In the genomic region with DNA sequence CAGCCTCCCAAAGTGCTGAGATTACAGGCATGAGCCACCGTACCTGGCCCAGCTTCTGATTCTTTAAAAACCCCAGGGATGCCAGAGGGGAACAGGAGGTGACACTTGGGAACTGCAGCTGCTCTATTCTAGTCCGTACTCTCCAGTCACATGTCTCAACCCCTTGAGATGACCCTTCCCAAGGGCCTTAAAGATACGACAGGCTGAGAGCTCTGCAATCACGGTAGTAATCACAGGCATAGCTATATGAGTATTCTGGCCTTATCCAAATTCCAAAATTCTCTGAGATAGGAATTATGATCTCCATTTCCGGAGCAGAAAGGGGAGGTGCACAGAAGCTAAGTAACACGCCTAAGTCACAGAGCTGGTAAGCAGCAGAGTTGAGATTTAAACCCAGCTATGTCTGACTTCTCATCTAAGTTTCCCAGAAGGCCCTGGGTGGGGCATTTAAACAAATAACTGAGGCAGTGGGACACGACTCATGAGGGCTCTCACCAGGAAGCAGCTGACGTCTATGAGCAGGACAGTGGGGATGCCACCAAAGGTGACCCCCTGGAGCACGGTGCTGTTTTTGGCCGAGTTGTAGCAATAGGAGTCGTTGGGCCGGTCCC, we compare ENCODE assay signal across 13 cellular contexts. TPM values are rescaled to one million over a fixed set of nuclear protein-coding genes. Genes with fewer than 3 reads are reported as not detected.
DNase-seq lines count a peak whose midpoint lies in the region; ATAC-seq, FAIRE-seq and TF ChIP-seq lines count a peak whose summit lies in the region.
"Had no signal": no experiment of that assay in that cellular context is flagged by ENCODE, and none has a peak within 500 bp of the region (broad histone marks: within the 10 kb centered on the region; RNA-seq: fewer than 3 reads in every experiment).

No MANE protein-coding gene starts in this region.

- intact Hi-C loops in psoas muscle (cut with DNase I), result loop anchor here (5.0 to 10.0 kb wide), 3 partner anchors 35 to 98 kb away; no protein-coding TSS in a partner anchor
- intact Hi-C loops in pancreas (cut with DNase I), result no loop called here
- intact Hi-C loops in upper lobe of right lung (cut with DNase I), result no loop called here

- no peak overlapping the region for H3K4me3 Mint-ChIP-seq in endodermal cell
- H3K4me3 Mint-ChIP-seq in stimulated activated naive CD8-positive, alpha-beta T cell treated with anti-CD3 and anti-CD28 coated beads, Interleukin-15, amount 100 ng/mL, for 72 hours, result no peak overlapping the region

- H3K9me2 ChIP-seq in MM.1S (replicated peaks; ENCODE audit: insufficient read depth, low read length), result no peaks in the 10 kb centered on the region

- H3K4me1 ChIP-seq in BLaER1 (peaks cover 49% of the 10 kb centered on the region), MM.1S (ENCODE audit: low read length) (peaks cover 62% of the 10 kb centered on the region), endodermal cell (ENCODE audit: control insufficient read depth, insufficient read depth, low read length) (peaks cover 27% of the 10 kb centered on the region), psoas muscle (peaks cover 48% of the 10 kb centered on the region), pancreas (peaks cover 40 to 57% (median 47%) of the 10 kb centered on the region in 3 donors), upper lobe of right lung (peaks cover 45% of the 10 kb centered on the region)

- H4K20me1 ChIP-seq in BLaER1 (peaks cover 42% of the 10 kb centered on the region), MM.1S (ENCODE audit: insufficient read depth, low read length) (no peaks in the 10 kb centered on the region)

- ATAC-seq in psoas muscle, result no peak
- ATAC-seq in pancreas, result no peak
- ATAC-seq in stimulated activated naive CD8-positive, alpha-beta T cell treated with anti-CD3 and anti-CD28 coated beads, Interleukin-15, amount 100 ng/mL, for 72 hours, result no peak
- no peak for ATAC-seq in upper lobe of right lung

- H3K4me3 ChIP-seq in BLaER1, result no peak overlapping the region
- no peak overlapping the region for H3K4me3 ChIP-seq in MM.1S (ENCODE audit: low read length)
- no peak overlapping the region for H3K4me3 ChIP-seq in endodermal cell (ENCODE audit: low read length)
- peak overlapping the region; percentile 34 for H3K4me3 ChIP-seq in psoas muscle
- H3K4me3 ChIP-seq in pancreas, result no peak overlapping the region
- H3K4me3 ChIP-seq in upper lobe of right lung, result no peak overlapping the region

- peaks cover 31% of the 10 kb centered on the region for H3F3A ChIP-seq in MM.1S (ENCODE audit: insufficient read depth, low read length)

- H3K27ac ChIP-seq in BLaER1 (peak overlapping the region; percentile 94; the same call in 1 of the 2 replicates), MM.1S (ENCODE audit: low read length) (no peak overlapping the region), endodermal cell (ENCODE audit: low read depth, low read length) (no peak overlapping the region), psoas muscle (peak overlapping the region; percentile 69), pancreas (peak overlapping the region in 2 of 4 donors; percentile 85 to 89), upper lobe of right lung (no peak overlapping the region)

- H3K9me3 Mint-ChIP-seq in endodermal cell, result no peaks in the 10 kb centered on the region
- no peaks in the 10 kb centered on the region for H3K9me3 Mint-ChIP-seq in stimulated activated naive CD8-positive, alpha-beta T cell treated with anti-CD3 and anti-CD28 coated beads, Interleukin-15, amount 100 ng/mL, for 72 hours
- H3K9me3 Mint-ChIP-seq: activated T-helper 2 cell treated with anti-CD3 and anti-CD28 coated beads, Interferon-gamma antibody, Interleukin-2, Interleukin-4, amounts not matched to agents 10 μg/mL and 5 μg/mL and 100 μg/mL, durations not matched to agents 14 hours and 24 hours and 36 hours; nephron had no signal

- no peak overlapping the region for H2AFZ ChIP-seq in MM.1S (ENCODE audit: low read length)

- peaks cover 46% of the 10 kb centered on the region for H3K36me3 Mint-ChIP-seq in endodermal cell (ENCODE audit: low read depth)

- H3K27me3 Mint-ChIP-seq in endodermal cell (ENCODE audit: insufficient read depth), result no peaks in the 10 kb centered on the region
- no peaks in the 10 kb centered on the region for H3K27me3 Mint-ChIP-seq in stimulated activated naive CD8-positive, alpha-beta T cell treated with anti-CD3 and anti-CD28 coated beads, Interleukin-15, amount 100 ng/mL, for 72 hours

- no peaks in the 10 kb centered on the region for H3K27me3 ChIP-seq in BLaER1
- H3K27me3 ChIP-seq in MM.1S (replicated peaks; ENCODE audit: insufficient read depth, low read length), result no peaks in the 10 kb centered on the region
- no peaks in the 10 kb centered on the region for H3K27me3 ChIP-seq in endodermal cell (ENCODE audit: control insufficient read depth, insufficient read depth, low read length, poor library complexity, severe bottlenecking)
- no peaks in the 10 kb centered on the region for H3K27me3 ChIP-seq in psoas muscle (ENCODE audit: insufficient read depth in 3 of 3, low read length in 2 of 3)
- H3K27me3 ChIP-seq in pancreas, result no peaks in the 10 kb centered on the region
- no peaks in the 10 kb centered on the region for H3K27me3 ChIP-seq in upper lobe of right lung

- no peak for FAIRE-seq in pancreas (lab: Jason Lieb, UNC)

- WGBS in endodermal cell (ENCODE audit: insufficient coverage in 1 of 2, insufficient read length in 1 of 2), 2 experiments, result 95 to 97% methylated on average over 10 to 12 of the region's 12 CpGs
- WGBS in psoas muscle, 3 donors, result 38 to 54% (median 40%) methylated on average over 12 of the region's 12 CpGs
- WGBS in pancreas, 2 donors, result 66 to 70% methylated on average over 12 of the region's 12 CpGs

- H3K9ac ChIP-seq in BLaER1 (no peak overlapping the region), MM.1S (ENCODE audit: low read length) (no peak overlapping the region), endodermal cell (ENCODE audit: extremely low read depth, low read length, poor library complexity, severe bottlenecking) (no peak overlapping the region)

- peaks cover 95% of the 10 kb centered on the region for H3K79me2 ChIP-seq in MM.1S (ENCODE audit: low read length)

- no peaks in the 10 kb centered on the region for H3K9me3 ChIP-seq in BLaER1
- H3K9me3 ChIP-seq in MM.1S (replicated peaks; ENCODE audit: insufficient read depth, low read length), result no peaks in the 10 kb centered on the region
- H3K9me3 ChIP-seq in endodermal cell (ENCODE audit: control insufficient read depth, low read length), result no peaks in the 10 kb centered on the region
- H3K9me3 ChIP-seq in psoas muscle, result no peaks in the 10 kb centered on the region
- H3K9me3 ChIP-seq in pancreas, result no peaks in the 10 kb centered on the region
- no peaks in the 10 kb centered on the region for H3K9me3 ChIP-seq in upper lobe of right lung

- peak overlapping the region; percentile 12 for H3K27ac Mint-ChIP-seq in endodermal cell
- no peak overlapping the region for H3K27ac Mint-ChIP-seq in stimulated activated naive CD8-positive, alpha-beta T cell treated with anti-CD3 and anti-CD28 coated beads, Interleukin-15, amount 100 ng/mL, for 72 hours
- H3K27ac Mint-ChIP-seq: activated T-helper 2 cell treated with anti-CD3 and anti-CD28 coated beads, Interferon-gamma antibody, Interleukin-2, Interleukin-4, amounts not matched to agents 10 μg/mL and 5 μg/mL and 100 μg/mL, durations not matched to agents 14 hours and 24 hours and 36 hours had no signal

- DNase-seq in MM.1S (no peak), endodermal cell (no peak), psoas muscle (no peak), pancreas (no peak), upper lobe of right lung (no peak)
- DNase-seq in effector CD8-positive, alpha-beta T cell (lab: John Stamatoyannopoulos, UW), result no peak
- no peak for DNase-seq in stimulated activated naive CD8-positive, alpha-beta T cell treated with anti-CD3 and anti-CD28 coated beads, Interleukin-15, amount 100 ng/mL, for 72 hours
- DNase-seq: activated CD4-positive, alpha-beta T cell treated with anti-CD3 and anti-CD28 coated beads, Interleukin-2, amount 50 U/mL, for 4 hours; NCI-H187 treated with DMSO at 0.1 percent for 48 hours had no signal

- TF ChIP-seq CTCF in MM.1S (IDR thresholded peaks at IDR 0.05; ENCODE audit: low read length), result no peak
- TF ChIP-seq CTCF in endodermal cell (conservative IDR thresholded peaks at IDR 0.05), result no peak
- no peak for TF ChIP-seq CTCF in psoas muscle (IDR thresholded peaks at IDR 0.05)
- TF ChIP-seq CTCF in pancreas (IDR thresholded peaks at IDR 0.05), result no peak
- TF ChIP-seq CTCF in upper lobe of right lung (IDR thresholded peaks at IDR 0.05), result no peak

- peaks cover 57% of the 10 kb centered on the region for H3K36me3 ChIP-seq in BLaER1
- H3K36me3 ChIP-seq in MM.1S (replicated peaks; ENCODE audit: insufficient read depth, low read length), result peaks cover 26% of the 10 kb centered on the region
- peaks cover 74% of the 10 kb centered on the region for H3K36me3 ChIP-seq in endodermal cell (ENCODE audit: control insufficient read depth, insufficient read depth, low read length)
- H3K36me3 ChIP-seq in psoas muscle (ENCODE audit: insufficient read depth in 1 of 2, low read depth in 1 of 2), result peaks cover 4 to 49% of the 10 kb centered on the region in 2 donors
- H3K36me3 ChIP-seq in pancreas, result peaks cover 4 to 24% (median 15%) of the 10 kb centered on the region in 3 donors
- H3K36me3 ChIP-seq in upper lobe of right lung, result peaks cover 43% of the 10 kb centered on the region

- H3K4me2 ChIP-seq in BLaER1 (peak overlapping the region; percentile 98), MM.1S (ENCODE audit: low read depth, low read length) (peak overlapping the region; percentile 99; the same call in 1 of the 2 replicates)

- peaks cover 48% of the 10 kb centered on the region for H3K4me1 Mint-ChIP-seq in endodermal cell
- H3K4me1 Mint-ChIP-seq in stimulated activated naive CD8-positive, alpha-beta T cell treated with anti-CD3 and anti-CD28 coated beads, Interleukin-15, amount 100 ng/mL, for 72 hours, result peaks cover 91% of the 10 kb centered on the region

RNA-seq across cellular contexts. Expression of a gene that starts 5.2 kb away (rescaled TPM):
- total RNA-seq in endodermal cell, result 100 to 1,000 TPM; 194 to 232 TPM
- polyA plus RNA-seq in endodermal cell (2013, experiment 1 of 2), result 34.7 TPM
- polyA plus RNA-seq in endodermal cell (2013, experiment 2 of 2), result 38.8 TPM
- total RNA-seq in psoas muscle, result 10 to 100 TPM; 12.7 to 17.9 (median 16.0) TPM
- 10 to 100 TPM in 2 of 3 donors, 1 to 10 TPM in 1; 7.1 to 14.2 (median 11.4) TPM for polyA plus RNA-seq in psoas muscle
- total RNA-seq in pancreas, result 100 to 1,000 TPM in 1 of 6 donors, 10 to 100 TPM in 5; 56.3 to 124 (median 76.4) TPM
- polyA plus RNA-seq in pancreas, result 100 to 1,000 TPM in 1 of 2 donors, 10 to 100 TPM in 1; 88.9 to 185 TPM
- 119 TPM for total RNA-seq in upper lobe of right lung

RNA-seq across cellular contexts. Expression of a gene that starts 11.9 kb away (rescaled TPM):
- total RNA-seq in endodermal cell (100 to 1,000 TPM in 1 of 2 donors, 10 to 100 TPM in 1; 76.0 to 660 TPM), psoas muscle (under 1 TPM in 1 of 4 donors, not detected in 3; 0.26 TPM), pancreas (100 to 1,000 TPM in 1 of 6 donors, 10 to 100 TPM in 4, 1 to 10 TPM in 1; 4.1 to 146 (median 55.9) TPM), upper lobe of right lung (0.35 TPM)
- 184 TPM for polyA plus RNA-seq in endodermal cell (2013, experiment 1 of 2)
- 274 TPM for polyA plus RNA-seq in endodermal cell (2013, experiment 2 of 2)
- polyA plus RNA-seq in psoas muscle (under 1 TPM in 2 of 3 donors, not detected in 1; 0.08 to 0.13 TPM), pancreas (10 to 100 TPM in 1 of 2 donors, 1 to 10 TPM in 1; 8.4 to 57.6 TPM)
- total RNA-seq: activated T-helper 2 cell treated with anti-CD3 and anti-CD28 coated beads, Interferon-gamma antibody, Interleukin-2, Interleukin-4, amounts not matched to agents 10 μg/mL and 5 μg/mL and 100 μg/mL, durations not matched to agents 14 hours and 24 hours and 36 hours; kidney epithelial cell had no signal

RNA-seq across cellular contexts. Expression of a gene that starts 47.0 kb away (rescaled TPM):
- 100 to 1,000 TPM in 1 of 2 donors, 10 to 100 TPM in 1; 94.5 to 101 TPM for total RNA-seq in endodermal cell
- polyA plus RNA-seq in endodermal cell (2013, experiment 1 of 2), result 74.6 TPM
- polyA plus RNA-seq in endodermal cell (2013, experiment 2 of 2), result 71.4 TPM
- total RNA-seq in psoas muscle, result 10 to 100 TPM; 46.0 to 59.4 (median 53.7) TPM
- 10 to 100 TPM; 34.9 to 70.2 (median 41.4) TPM for polyA plus RNA-seq in psoas muscle
- 10 to 100 TPM; 21.3 to 38.4 (median 30.5) TPM for total RNA-seq in pancreas
- 10 to 100 TPM; 69.2 to 88.9 TPM for polyA plus RNA-seq in pancreas
- total RNA-seq in upper lobe of right lung, result 61.6 TPM

Comparison
In these comparisons a context has a peak if more than half of its experiments do, and no peak if none do; other contexts are left out.
1. H3K27ac ChIP-seq: peak in BLaER1 (single experiment) and psoas muscle (single experiment); none in MM.1S (single experiment), endodermal cell (single experiment) and upper lobe of right lung (single experiment).
2. intact Hi-C loops: an anchor here in psoas muscle (5.0 to 10.0 kb wide); none called in pancreas and upper lobe of right lung.